In genomic region chr1:5868931-5869500, GRCh38 we compare ENCODE assay signal across 24 cellular contexts.
"Had no signal": no experiment of that assay in that cellular context is flagged by ENCODE, and none has a peak within 500 bp of the region (broad histone marks: within the 10 kb centered on the region; RNA-seq: fewer than 3 reads in every experiment).

No MANE protein-coding gene starts in this region.

- H3K4me3 ChIP-seq: SK-N-MC had no signal

- DNase-seq: activated B cell treated with CpG ODN at 0.5 μM for 24 hours; activated CD4-positive, alpha-beta T cell treated with anti-CD3 and anti-CD28 coated beads for 1 hour; activated CD4-positive, alpha-beta T cell treated with anti-CD3 and anti-CD28 coated beads, Interleukin-2, amount 10 ng/mL, durations not matched to agents 24 days and 14 days; activated CD4-positive, alpha-beta T cell treated with anti-CD3 and anti-CD28 coated beads, Interleukin-2, amount 50 U/mL, for 48 hours; activated CD8-positive, alpha-beta memory T cell treated with anti-CD3 and anti-CD28 coated beads, Interleukin-2, amount 10 ng/mL, durations not matched to agents 7 days and 5 days; activated effector memory CD4-positive, alpha-beta T cell treated with anti-CD3 and anti-CD28 coated beads, Interleukin-2, amount 50 U/mL, for 16 hours; activated naive CD4-positive, alpha-beta T cell treated with anti-CD3 and anti-CD28 coated beads for 36 hours; activated naive CD8-positive, alpha-beta T cell treated with anti-CD3 and anti-CD28 coated beads for 36 hours; activated T-cell treated with anti-CD3 and anti-CD28 coated beads, Interleukin-2, amount 50 U/mL, for 24 hours; brain microvascular endothelial cell; cerebellar nuclear complex; NCI-H1092; NCI-H1417; NCI-H2029; NCI-H2107; NCI-H2171 treated with DMSO at 0.1 percent for 48 hours; NCI-H226; NCI-H526; NCI-H82; T-cell; T-helper 2 cell; T1000 had no signal

- H3K9me3 Mint-ChIP-seq: activated B cell treated with CpG ODN at 0.5 μM for 24 hours; activated naive CD8-positive, alpha-beta T cell treated with anti-CD3 and anti-CD28 coated beads for 36 hours; T-cell had no signal

- H3K27ac Mint-ChIP-seq: activated B cell treated with CpG ODN at 0.5 μM for 24 hours; activated CD4-positive, alpha-beta T cell treated with anti-CD3 and anti-CD28 coated beads, Interleukin-2, amount 10 ng/mL, durations not matched to agents 24 days and 14 days; activated CD8-positive, alpha-beta memory T cell treated with anti-CD3 and anti-CD28 coated beads, Interleukin-2, amount 10 ng/mL, durations not matched to agents 7 days and 5 days; activated naive CD4-positive, alpha-beta T cell treated with anti-CD3 and anti-CD28 coated beads for 36 hours; activated naive CD8-positive, alpha-beta T cell treated with anti-CD3 and anti-CD28 coated beads for 36 hours; activated T-cell treated with anti-CD3 and anti-CD28 coated beads, Interleukin-2, amount 50 U/mL, for 24 hours; T-cell had no signal

- H3K27ac ChIP-seq: brain microvascular endothelial cell, SK-N-MC had no signal

- H3K4me3 Mint-ChIP-seq: activated B cell treated with CpG ODN at 0.5 μM for 24 hours; activated CD4-positive, alpha-beta T cell treated with anti-CD3 and anti-CD28 coated beads, Interleukin-2, amount 10 ng/mL, durations not matched to agents 24 days and 14 days; activated CD8-positive, alpha-beta memory T cell treated with anti-CD3 and anti-CD28 coated beads, Interleukin-2, amount 10 ng/mL, durations not matched to agents 7 days and 5 days; activated naive CD4-positive, alpha-beta T cell treated with anti-CD3 and anti-CD28 coated beads for 36 hours; activated naive CD8-positive, alpha-beta T cell treated with anti-CD3 and anti-CD28 coated beads for 36 hours; activated T-cell treated with anti-CD3 and anti-CD28 coated beads, Interleukin-2, amount 50 U/mL, for 24 hours; T-cell had no signal

- FAIRE-seq: TTC549 had no signal

- H3K27me3 ChIP-seq: brain microvascular endothelial cell had no signal

- H3K36me3 Mint-ChIP-seq: activated CD8-positive, alpha-beta memory T cell treated with anti-CD3 and anti-CD28 coated beads, Interleukin-2, amount 10 ng/mL, durations not matched to agents 7 days and 5 days had no signal

- ATAC-seq: activated CD8-positive, alpha-beta memory T cell treated with anti-CD3 and anti-CD28 coated beads, Interleukin-2, amount 10 ng/mL, durations not matched to agents 7 days and 5 days; T-cell had no signal

- H3K4me1 Mint-ChIP-seq: activated B cell treated with CpG ODN at 0.5 μM for 24 hours; activated CD8-positive, alpha-beta memory T cell treated with anti-CD3 and anti-CD28 coated beads, Interleukin-2, amount 10 ng/mL, durations not matched to agents 7 days and 5 days; activated naive CD8-positive, alpha-beta T cell treated with anti-CD3 and anti-CD28 coated beads for 36 hours; T-cell had no signal

- H3K27me3 Mint-ChIP-seq: activated B cell treated with CpG ODN at 0.5 μM for 24 hours; activated CD4-positive, alpha-beta T cell treated with anti-CD3 and anti-CD28 coated beads, Interleukin-2, amount 10 ng/mL, durations not matched to agents 24 days and 14 days; activated CD8-positive, alpha-beta memory T cell treated with anti-CD3 and anti-CD28 coated beads, Interleukin-2, amount 10 ng/mL, durations not matched to agents 7 days and 5 days; activated naive CD8-positive, alpha-beta T cell treated with anti-CD3 and anti-CD28 coated beads for 36 hours; activated T-cell treated with anti-CD3 and anti-CD28 coated beads, Interleukin-2, amount 50 U/mL, for 24 hours; T-cell had no signal

- H3K36me3 ChIP-seq: brain microvascular endothelial cell had no signal
